ENCODE assay signal across 1 cellular context in the genomic region with DNA sequence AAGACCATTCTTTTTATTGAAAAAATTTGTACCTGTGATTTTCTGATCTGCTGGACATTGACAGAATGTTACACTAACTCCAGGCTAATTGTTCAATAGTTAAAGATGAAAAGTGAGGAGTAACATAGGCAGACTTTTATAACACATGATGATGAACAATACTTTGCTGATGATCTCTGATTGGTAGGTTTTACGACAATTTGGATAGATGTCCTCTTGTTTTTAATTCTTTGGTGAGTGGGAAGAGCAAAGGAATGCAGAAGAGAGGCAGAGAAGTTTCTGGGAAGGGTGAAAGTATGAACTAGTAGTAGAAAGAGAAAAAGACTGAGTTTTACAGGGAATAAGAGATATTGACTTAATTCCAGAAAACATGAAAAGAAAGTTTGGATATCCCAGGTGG.
TF ChIP-seq lines count a peak whose summit lies in the region.

No MANE protein-coding gene starts in this region.

TF ChIP-seq in IMR-90, 13 proteins besides CTCF, POLR2A, EP300 and RAD21 (continued from another document):
- TF ChIP-seq, protein P1, sequence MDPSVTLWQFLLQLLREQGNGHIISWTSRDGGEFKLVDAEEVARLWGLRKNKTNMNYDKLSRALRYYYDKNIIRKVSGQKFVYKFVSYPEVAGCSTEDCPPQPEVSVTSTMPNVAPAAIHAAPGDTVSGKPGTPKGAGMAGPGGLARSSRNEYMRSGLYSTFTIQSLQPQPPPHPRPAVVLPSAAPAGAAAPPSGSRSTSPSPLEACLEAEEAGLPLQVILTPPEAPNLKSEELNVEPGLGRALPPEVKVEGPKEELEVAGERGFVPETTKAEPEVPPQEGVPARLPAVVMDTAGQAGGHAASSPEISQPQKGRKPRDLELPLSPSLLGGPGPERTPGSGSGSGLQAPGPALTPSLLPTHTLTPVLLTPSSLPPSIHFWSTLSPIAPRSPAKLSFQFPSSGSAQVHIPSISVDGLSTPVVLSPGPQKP (IDR thresholded peaks at IDR 0.05; ENCODE audit: borderline replicate concordance, low read depth, low read length) = no peak
